ENCODE assay signal across 1 cellular context in the genomic region with DNA sequence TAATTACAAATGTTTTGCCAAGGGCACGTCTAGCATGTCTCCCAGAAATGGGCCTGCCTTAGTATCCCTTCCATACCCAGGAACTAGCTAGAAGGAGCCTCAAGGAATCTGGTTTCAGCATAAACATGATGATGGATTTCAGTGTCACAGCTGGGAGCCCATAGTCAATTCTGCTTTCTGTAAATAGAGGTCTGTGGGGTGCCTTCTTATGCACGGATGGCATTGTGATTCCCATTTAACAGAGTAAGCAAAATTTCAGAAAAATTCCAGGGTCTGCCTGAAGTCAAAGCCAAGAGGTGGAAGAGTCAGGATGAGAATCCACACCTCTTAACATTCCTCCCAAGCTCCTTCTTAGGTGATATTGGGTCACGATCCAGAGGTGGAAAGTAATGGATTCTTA.
A peak's percentile ranks its signal among the peaks of the same experiment; 100 is the strongest.
TF ChIP-seq lines count a peak whose summit lies in the region.

No MANE protein-coding gene starts in this region.

TF ChIP-seq in GM23338, 12 proteins besides CTCF, POLR2A, EP300 and RAD21 (continued from another document):
- TF ChIP-seq, protein P1, sequence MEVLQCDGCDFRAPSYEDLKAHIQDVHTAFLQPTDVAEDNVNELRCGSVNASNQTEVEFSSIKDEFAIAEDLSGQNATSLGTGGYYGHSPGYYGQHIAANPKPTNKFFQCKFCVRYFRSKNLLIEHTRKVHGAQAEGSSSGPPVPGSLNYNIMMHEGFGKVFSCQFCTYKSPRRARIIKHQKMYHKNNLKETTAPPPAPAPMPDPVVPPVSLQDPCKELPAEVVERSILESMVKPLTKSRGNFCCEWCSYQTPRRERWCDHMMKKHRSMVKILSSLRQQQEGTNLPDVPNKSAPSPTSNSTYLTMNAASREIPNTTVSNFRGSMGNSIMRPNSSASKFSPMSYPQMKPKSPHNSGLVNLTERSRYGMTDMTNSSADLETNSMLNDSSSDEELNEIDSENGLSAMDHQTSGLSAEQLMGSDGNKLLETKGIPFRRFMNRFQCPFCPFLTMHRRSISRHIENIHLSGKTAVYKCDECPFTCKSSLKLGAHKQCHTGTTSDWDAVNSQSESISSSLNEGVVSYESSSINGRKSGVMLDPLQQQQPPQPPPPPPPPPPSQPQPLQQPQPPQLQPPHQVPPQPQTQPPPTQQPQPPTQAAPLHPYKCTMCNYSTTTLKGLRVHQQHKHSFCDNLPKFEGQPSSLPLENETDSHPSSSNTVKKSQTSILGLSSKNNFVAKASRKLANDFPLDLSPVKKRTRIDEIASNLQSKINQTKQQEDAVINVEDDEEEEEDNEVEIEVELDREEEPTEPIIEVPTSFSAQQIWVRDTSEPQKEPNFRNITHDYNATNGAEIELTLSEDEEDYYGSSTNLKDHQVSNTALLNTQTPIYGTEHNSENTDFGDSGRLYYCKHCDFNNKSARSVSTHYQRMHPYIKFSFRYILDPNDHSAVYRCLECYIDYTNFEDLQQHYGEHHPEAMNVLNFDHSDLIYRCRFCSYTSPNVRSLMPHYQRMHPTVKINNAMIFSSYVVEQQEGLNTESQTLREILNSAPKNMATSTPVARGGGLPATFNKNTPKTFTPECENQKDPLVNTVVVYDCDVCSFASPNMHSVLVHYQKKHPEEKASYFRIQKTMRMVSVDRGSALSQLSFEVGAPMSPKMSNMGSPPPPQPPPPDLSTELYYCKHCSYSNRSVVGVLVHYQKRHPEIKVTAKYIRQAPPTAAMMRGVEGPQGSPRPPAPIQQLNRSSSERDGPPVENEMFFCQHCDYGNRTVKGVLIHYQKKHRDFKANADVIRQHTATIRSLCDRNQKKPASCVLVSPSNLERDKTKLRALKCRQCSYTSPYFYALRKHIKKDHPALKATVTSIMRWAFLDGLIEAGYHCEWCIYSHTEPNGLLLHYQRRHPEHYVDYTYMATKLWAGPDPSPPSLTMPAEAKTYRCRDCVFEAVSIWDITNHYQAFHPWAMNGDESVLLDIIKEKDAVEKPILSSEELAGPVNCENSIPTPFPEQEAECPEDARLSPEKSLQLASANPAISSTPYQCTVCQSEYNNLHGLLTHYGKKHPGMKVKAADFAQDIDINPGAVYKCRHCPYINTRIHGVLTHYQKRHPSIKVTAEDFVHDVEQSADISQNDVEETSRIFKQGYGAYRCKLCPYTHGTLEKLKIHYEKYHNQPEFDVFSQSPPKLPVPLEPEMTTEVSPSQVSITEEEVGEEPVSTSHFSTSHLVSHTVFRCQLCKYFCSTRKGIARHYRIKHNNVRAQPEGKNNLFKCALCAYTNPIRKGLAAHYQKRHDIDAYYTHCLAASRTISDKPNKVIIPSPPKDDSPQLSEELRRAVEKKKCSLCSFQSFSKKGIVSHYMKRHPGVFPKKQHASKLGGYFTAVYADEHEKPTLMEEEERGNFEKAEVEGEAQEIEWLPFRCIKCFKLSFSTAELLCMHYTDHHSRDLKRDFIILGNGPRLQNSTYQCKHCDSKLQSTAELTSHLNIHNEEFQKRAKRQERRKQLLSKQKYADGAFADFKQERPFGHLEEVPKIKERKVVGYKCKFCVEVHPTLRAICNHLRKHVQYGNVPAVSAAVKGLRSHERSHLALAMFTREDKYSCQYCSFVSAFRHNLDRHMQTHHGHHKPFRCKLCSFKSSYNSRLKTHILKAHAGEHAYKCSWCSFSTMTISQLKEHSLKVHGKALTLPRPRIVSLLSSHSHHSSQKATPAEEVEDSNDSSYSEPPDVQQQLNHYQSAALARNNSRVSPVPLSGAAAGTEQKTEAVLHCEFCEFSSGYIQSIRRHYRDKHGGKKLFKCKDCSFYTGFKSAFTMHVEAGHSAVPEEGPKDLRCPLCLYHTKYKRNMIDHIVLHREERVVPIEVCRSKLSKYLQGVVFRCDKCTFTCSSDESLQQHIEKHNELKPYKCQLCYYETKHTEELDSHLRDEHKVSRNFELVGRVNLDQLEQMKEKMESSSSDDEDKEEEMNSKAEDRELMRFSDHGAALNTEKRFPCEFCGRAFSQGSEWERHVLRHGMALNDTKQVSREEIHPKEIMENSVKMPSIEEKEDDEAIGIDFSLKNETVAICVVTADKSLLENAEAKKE (CRISPR knock-in tag; IDR thresholded peaks at IDR 0.05) = 0 out of 2 replicates have a peak, but pooled peaks have one; percentile 27
